ENCODE assay signal across 30 cellular contexts in the genomic region with DNA sequence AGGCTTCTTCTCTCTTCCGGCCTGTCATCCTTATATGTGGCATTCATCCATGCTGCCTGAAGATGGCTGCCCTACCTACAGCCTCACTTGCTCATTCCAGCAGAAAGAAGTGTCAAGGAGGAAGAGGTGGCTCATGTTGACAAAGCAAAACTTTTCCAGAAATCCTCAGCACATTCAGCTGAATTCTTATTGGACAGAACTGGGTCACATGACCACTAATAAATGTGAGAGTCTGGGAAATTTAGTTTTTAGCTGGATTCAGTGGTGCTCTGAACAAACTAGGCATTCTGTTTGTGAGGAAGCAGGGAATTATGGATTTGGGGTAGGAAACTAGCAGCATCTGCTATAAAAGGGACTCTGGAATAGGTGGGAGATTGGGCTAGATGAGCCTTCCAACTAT. TPM values are rescaled to one million over a fixed set of nuclear protein-coding genes. Genes with fewer than 3 reads are reported as not detected.
DNase-seq lines count a peak whose midpoint lies in the region; ATAC-seq, FAIRE-seq and TF ChIP-seq lines count a peak whose summit lies in the region.
"Had no signal": no experiment of that assay in that cellular context is flagged by ENCODE, and none has a peak within 500 bp of the region (broad histone marks: within the 10 kb centered on the region; RNA-seq: fewer than 3 reads in every experiment).

No MANE protein-coding gene starts in this region.

- no peak for DNase-seq in HepG2 (ENCODE audit: low spot score)
- DNase-seq in right lobe of liver, result no peak
- DNase-seq in WTC11 (ENCODE audit: low spot score), result no peak
- no peak for DNase-seq in trophoblast cell
- DNase-seq in WERI-Rb-1, result no peak
- DNase-seq in stimulated activated naive CD8-positive, alpha-beta T cell treated with anti-CD3 and anti-CD28 coated beads, Interleukin-15, Interleukin-2, amounts not matched to agents 100 U/mL and 50 U/mL, for 24 hours, result no peak
- DNase-seq: 8988T; ACHN; BE2C; C1 segment of cervical spinal cord; CD4-positive, alpha-beta memory T cell; CD4-positive, CD25-positive, alpha-beta regulatory T cell; CD8-positive, alpha-beta memory T cell; COR-L47; DMS 273 treated with DMSO at 0.1 percent for 48 hours; DMS153; DMS53; DMS79; DND-41; EL; GDM1 had no signal

- H3K27ac ChIP-seq in HepG2 (ENCODE audit: extremely low read length, insufficient read depth, low read length), result no peak overlapping the region
- H3K27ac ChIP-seq in right lobe of liver, result no peak overlapping the region
- H3K27ac ChIP-seq in trophoblast cell (ENCODE audit: low read depth, low read length), result no peak overlapping the region
- H3K27ac ChIP-seq in WERI-Rb-1, result no peak overlapping the region
- H3K27ac ChIP-seq: BLaER1 had no signal

- H4K20me1 ChIP-seq in HepG2 (ENCODE audit: insufficient read depth, low read length), result no peaks in the 10 kb centered on the region
- H4K20me1 ChIP-seq: BLaER1 had no signal

- H3K9ac ChIP-seq in HepG2 (ENCODE audit: insufficient read depth, low read depth, low read length) (no peak overlapping the region), trophoblast cell (ENCODE audit: low read length) (no peak overlapping the region)
- H3K9ac ChIP-seq: BLaER1 had no signal

- H3K27me3 ChIP-seq in HepG2 (ENCODE audit: control insufficient read depth in 1 of 2, insufficient read depth in 2 of 2, low read length in 2 of 2) (no peaks in the 10 kb centered on the region), right lobe of liver (no peaks in the 10 kb centered on the region), trophoblast cell (ENCODE audit: insufficient read depth, low read length) (no peaks in the 10 kb centered on the region), WERI-Rb-1 (ENCODE audit: insufficient read depth, low read depth, severe bottlenecking) (no peaks in the 10 kb centered on the region)
- H3K27me3 ChIP-seq: BE2C, BLaER1 had no signal

- ATAC-seq in HepG2 (no peak), right lobe of liver (no peak), WTC11 (no peak), HG02938 (IDR thresholded peaks at IDR 0.05; ENCODE audit: unreplicated experiment) (no peak)
- no peak for ATAC-seq in stimulated activated naive CD8-positive, alpha-beta T cell treated with anti-CD3 and anti-CD28 coated beads, Interleukin-15, Interleukin-2, amounts not matched to agents 100 U/mL and 50 U/mL, for 24 hours
- ATAC-seq: GM12878 had no signal

- H4K12ac ChIP-seq in trophoblast cell (ENCODE audit: low read depth, low read length), result no peak overlapping the region

- no peak overlapping the region for H2BK120ac ChIP-seq in trophoblast cell (ENCODE audit: insufficient read depth, low read length, poor library complexity)

- H3K4me3 ChIP-seq in HepG2 (replicated peaks in 1 of 3; ENCODE audit: insufficient read depth in 1 of 3, low read depth in 2 of 3, low read length in 3 of 3) (no peak overlapping the region), right lobe of liver (no peak overlapping the region), trophoblast cell (ENCODE audit: low read depth, low read length) (no peak overlapping the region), WERI-Rb-1 (ENCODE audit: low read depth, low read length) (no peak overlapping the region)
- H3K4me3 ChIP-seq: BLaER1, GM12878 had no signal

- H3K4me2 ChIP-seq in HepG2 (ENCODE audit: low read depth, low read length) (no peak overlapping the region), trophoblast cell (ENCODE audit: low read length) (no peak overlapping the region)
- H3K4me2 ChIP-seq: BLaER1 had no signal

- H3K36me3 Mint-ChIP-seq in WTC11, result no peaks in the 10 kb centered on the region
- H3K36me3 Mint-ChIP-seq: CD4-positive, alpha-beta memory T cell; CD4-positive, CD25-positive, alpha-beta regulatory T cell had no signal

- no peak overlapping the region for H3K14ac ChIP-seq in trophoblast cell (ENCODE audit: low read length)

- peaks cover 55% of the 10 kb centered on the region for H3K79me2 ChIP-seq in HepG2 (ENCODE audit: insufficient read depth, low read length)
- H3K79me2 ChIP-seq in trophoblast cell (ENCODE audit: control insufficient read depth, insufficient read depth, low read length, poor library complexity), result no peaks in the 10 kb centered on the region

- H3K9me3 Mint-ChIP-seq in WTC11, result peaks cover 2% of the 10 kb centered on the region; the same call in 1 of the 2 replicates
- H3K9me3 Mint-ChIP-seq: CD4-positive, alpha-beta memory T cell; CD8-positive, alpha-beta memory T cell had no signal

- peaks cover 14% of the 10 kb centered on the region for H3K79me1 ChIP-seq in trophoblast cell (ENCODE audit: low read length)

- H3K18ac ChIP-seq in trophoblast cell (ENCODE audit: low read length), result peak overlapping the region; percentile 54

- H2BK5ac ChIP-seq in trophoblast cell (ENCODE audit: low read depth, low read length, poor library complexity), result no peak overlapping the region

- no peak overlapping the region for H4K91ac ChIP-seq in trophoblast cell (ENCODE audit: low read depth, low read length)

- in situ Hi-C loops in HepG2 (cut with HindIII; ENCODE audit: extremely low pct_ligation_motif_present, low pct_unique_long_range_greater_than_20kb), result no loop called here

- WGBS in HepG2 (ENCODE audit: low lambda C conversion rate), result 100% methylated on average over 1 of the region's 1 CpG
- WGBS in right lobe of liver (ENCODE audit: insufficient coverage, low coverage, low lambda C conversion rate, missing lambda C conversion rate), result 100% methylated on average over 1 of the region's 1 CpG
- WGBS in trophoblast cell (ENCODE audit: extremely low coverage, insufficient coverage, insufficient read length), result no CpG with 5 or more reads among the region's 1 CpG

- no peak overlapping the region for H3K27ac Mint-ChIP-seq in WTC11
- H3K27ac Mint-ChIP-seq: CD14-positive monocyte; CD4-positive, alpha-beta memory T cell; CD4-positive, CD25-positive, alpha-beta regulatory T cell had no signal

- BruUV-seq in HepG2 (replicated peaks; lab: Mats Ljungman, UMichigan), result no TSS peak

- H3K9me3 ChIP-seq in HepG2 (ENCODE audit: low read length), result no peaks in the 10 kb centered on the region
- H3K9me3 ChIP-seq in right lobe of liver, result no peaks in the 10 kb centered on the region
- H3K9me3 ChIP-seq in trophoblast cell (ENCODE audit: insufficient read depth, low read depth, low read length), result no peaks in the 10 kb centered on the region
- no peaks in the 10 kb centered on the region for H3K9me3 ChIP-seq in WERI-Rb-1 (ENCODE audit: severe bottlenecking)
- H3K9me3 ChIP-seq: BE2C, BLaER1 had no signal

- H2AK5ac ChIP-seq in trophoblast cell (ENCODE audit: low read length), result no peak overlapping the region

- no peak for TF ChIP-seq POLR2A in HepG2 (IDR thresholded peaks at IDR 0.05; ENCODE audit: insufficient read depth in 1 of 2, low read depth in 2 of 2, low read length in 2 of 2)
- TF ChIP-seq POLR2A in right lobe of liver (IDR thresholded peaks at IDR 0.05), result no peak

- H3K36me3 ChIP-seq in HepG2 (replicated peaks in 1 of 2; ENCODE audit: control insufficient read depth in 1 of 2, insufficient read depth in 2 of 2, low read length in 2 of 2), result peaks cover 4 to 5% of the 10 kb centered on the region in 2 experiments; a peak in 4 of 5 replicates
- H3K36me3 ChIP-seq in right lobe of liver, result no peaks in the 10 kb centered on the region
- H3K36me3 ChIP-seq in trophoblast cell (ENCODE audit: control insufficient read depth in 1 of 2, insufficient read depth in 2 of 2, low read length in 2 of 2), result peaks cover 12 to 14% of the 10 kb centered on the region in 2 experiments
- H3K36me3 ChIP-seq in WERI-Rb-1, result no peaks in the 10 kb centered on the region
- H3K36me3 ChIP-seq: BE2C, BLaER1 had no signal

- POLR2A ChIA-PET in HepG2 (lab: Yijun Ruan, JAX) (no interaction called here), WTC11 (lab: Charles Lee) (no interaction called here)

- no peak for TF ChIP-seq RAD21 in HepG2 (CRISPR knock-in tag; IDR thresholded peaks at IDR 0.05)
- no peak for TF ChIP-seq RAD21 in Ishikawa (IDR thresholded peaks at IDR 0.05; ENCODE audit: low read depth)

- no peaks in the 10 kb centered on the region for H3K27me3 Mint-ChIP-seq in WTC11 (ENCODE audit: low read depth)
- H3K27me3 Mint-ChIP-seq: CD4-positive, alpha-beta memory T cell; CD4-positive, CD25-positive, alpha-beta regulatory T cell; CD8-positive, alpha-beta memory T cell had no signal

- no peak for FAIRE-seq in HepG2 (lab: Jason Lieb, UNC)
- FAIRE-seq: A204.1, GM12878, GM19239 had no signal

- no peak overlapping the region for H3K4me3 Mint-ChIP-seq in WTC11
- H3K4me3 Mint-ChIP-seq: CD14-positive monocyte; CD4-positive, alpha-beta memory T cell; CD4-positive, CD25-positive, alpha-beta regulatory T cell; CD8-positive, alpha-beta memory T cell had no signal

- no peak overlapping the region for H3K23ac ChIP-seq in trophoblast cell (ENCODE audit: low read length)

- H2AFZ ChIP-seq in HepG2 (ENCODE audit: low read length) (no peak overlapping the region), trophoblast cell (ENCODE audit: insufficient read depth, low read length, poor library complexity) (no peak overlapping the region)

- H3K4me1 ChIP-seq in HepG2 (ENCODE audit: insufficient read depth, low read length) (peaks cover 35% of the 10 kb centered on the region), right lobe of liver (peaks cover 0 to 34% (median 16%) of the 10 kb centered on the region in 4 donors), trophoblast cell (ENCODE audit: control insufficient read depth in 1 of 2, insufficient read depth in 2 of 2, low read length in 2 of 2) (peaks cover 8 to 14% of the 10 kb centered on the region in 2 experiments)

- no peak overlapping the region for H3K4ac ChIP-seq in trophoblast cell (ENCODE audit: low read depth, low read length)

- peaks cover 5% of the 10 kb centered on the region for H3K4me1 Mint-ChIP-seq in WTC11
- H3K4me1 Mint-ChIP-seq: CD4-positive, alpha-beta memory T cell; CD4-positive, CD25-positive, alpha-beta regulatory T cell had no signal

- TF ChIP-seq CTCF in HepG2 (CRISPR knock-in tag; IDR thresholded peaks at IDR 0.05) (no peak), right lobe of liver (IDR thresholded peaks at IDR 0.05) (no peak), WTC11 (IDR thresholded peaks at IDR 0.05) (no peak), WERI-Rb-1 (IDR thresholded peaks at IDR 0.05; ENCODE audit: low read depth, low read length) (no peak)

- intact Hi-C loops in HepG2 (cut with micrococcal nuclease; ENCODE audit: unreplicated experiment) (no loop called here), right lobe of liver (cut with DNase I) (no loop called here)

- TF ChIP-seq EP300 in HepG2 (IDR thresholded peaks at IDR 0.05; ENCODE audit: low read depth in 2 of 2, low read length in 2 of 2), result no peak
- no peak for TF ChIP-seq EP300 in HepG2 (CRISPR knock-in tag; IDR thresholded peaks at IDR 0.05; ENCODE audit: borderline replicate concordance)
- TF ChIP-seq EP300 in Ishikawa (IDR thresholded peaks at IDR 0.05; ENCODE audit: borderline replicate concordance), result no peak

- H2BK12ac ChIP-seq in trophoblast cell (ENCODE audit: low read length), result no peak overlapping the region

- H4K8ac ChIP-seq in trophoblast cell (ENCODE audit: low read depth, low read length), result no peak overlapping the region

- CTCF ChIA-PET in HepG2 (lab: Yijun Ruan, JAX; ENCODE audit: low intra/inter-chr PET ratio, low total read pairs) (no interaction called here), WTC11 (lab: Charles Lee) (interaction anchor here (1.1 kb wide), 1 partner anchor 147 kb away, joined by 3 read pairs; no protein-coding TSS in a partner anchor)

RNA-seq across cellular contexts. Expression of gene CHN2, which starts 58.6 kb away (rescaled TPM):
- total RNA-seq in HepG2 (2016; rRNA removed; fragmentation: Illumina TruSeq; extraction: Trizol) (23.5 and 28.6 TPM in 2 replicates), right lobe of liver (10 to 100 TPM; 20.1 to 57.7 (median 31.5) TPM), WTC11 (2021) (5.0 to 6.6 TPM (median 5.9 TPM) in 3 replicates)
- 15.0 and 15.4 TPM in 2 replicates for total RNA-seq in HepG2 (2016; cell fraction: cytosol; rRNA removed; fragmentation: Illumina TruSeq; extraction: Trizol; ENCODE audit: low read depth)
- 22.0 and 23.2 TPM in 2 replicates for total RNA-seq in HepG2 (2016; cell fraction: insoluble cytoplasmic fraction; rRNA removed; fragmentation: Illumina TruSeq; extraction: Trizol)
- total RNA-seq in HepG2 (2016; cell fraction: membrane; rRNA removed; fragmentation: Illumina TruSeq; extraction: Trizol), result 19.9 and 22.8 TPM in 2 replicates
- total RNA-seq in HepG2 (2016; cell fraction: nucleus; rRNA removed; fragmentation: Illumina TruSeq; extraction: Trizol), result 29.6 and 33.8 TPM in 2 replicates
- polyA plus RNA-seq in HepG2 (2011; rRNA removed), result 21.7 and 30.5 TPM in 2 replicates
- polyA plus RNA-seq in HepG2 (2011; cell fraction: cytosol; rRNA removed), result 15.7 and 19.8 TPM in 2 replicates
- polyA plus RNA-seq in HepG2 (2011; cell fraction: nucleus; rRNA removed), result 16.7 and 17.0 TPM in 2 replicates
- polyA plus RNA-seq in HepG2 (2012), result 22.4 and 41.2 TPM in 2 replicates
- 10.8 and 11.3 TPM in 2 replicates for polyA plus RNA-seq in HepG2 (2016; cell fraction: cytosol; fragmentation: Illumina TruSeq; extraction: Trizol; ENCODE audit: low read depth)
- polyA plus RNA-seq in HepG2 (2016; cell fraction: insoluble cytoplasmic fraction; fragmentation: Illumina TruSeq; extraction: Trizol; ENCODE audit: low read depth), result 23.9 and 24.0 TPM in 2 replicates
- 15.8 and 19.6 TPM in 2 replicates for polyA plus RNA-seq in HepG2 (2016; cell fraction: membrane; fragmentation: Illumina TruSeq; extraction: Trizol; ENCODE audit: low read depth)
- 21.1 and 21.8 TPM in 2 replicates for polyA plus RNA-seq in HepG2 (2016; cell fraction: nucleus; fragmentation: Illumina TruSeq; extraction: Trizol; ENCODE audit: insufficient read depth, low read depth)
- polyA minus RNA-seq in HepG2 (2011; rRNA and poly(A)+ RNA removed; ENCODE audit: low replicate concordance), result 9.7 and 45.6 TPM in 2 replicates
- 20.1 and 25.7 TPM in 2 replicates for polyA minus RNA-seq in HepG2 (2011; cell fraction: cytosol; rRNA and poly(A)+ RNA removed)
- polyA minus RNA-seq in HepG2 (2011; cell fraction: nucleus; rRNA and poly(A)+ RNA removed), result 96.8 and 105 TPM in 2 replicates
- 39.1 and 39.9 TPM in 2 replicates for polyA plus RNA-seq in trophoblast cell (2013)
- total RNA-seq: G401 had no signal
- polyA plus RNA-seq: AG04450 had no signal

Comparison
In these comparisons a context has a peak if more than half of its experiments do, and no peak if none do; other contexts are left out.
1. Of the 50 proteins assayed by ChIP-seq in both HepG2 and WTC11: peak only in HepG2: none; only in WTC11: USF2; in both: none; in neither: 49.